In the genomic region with DNA sequence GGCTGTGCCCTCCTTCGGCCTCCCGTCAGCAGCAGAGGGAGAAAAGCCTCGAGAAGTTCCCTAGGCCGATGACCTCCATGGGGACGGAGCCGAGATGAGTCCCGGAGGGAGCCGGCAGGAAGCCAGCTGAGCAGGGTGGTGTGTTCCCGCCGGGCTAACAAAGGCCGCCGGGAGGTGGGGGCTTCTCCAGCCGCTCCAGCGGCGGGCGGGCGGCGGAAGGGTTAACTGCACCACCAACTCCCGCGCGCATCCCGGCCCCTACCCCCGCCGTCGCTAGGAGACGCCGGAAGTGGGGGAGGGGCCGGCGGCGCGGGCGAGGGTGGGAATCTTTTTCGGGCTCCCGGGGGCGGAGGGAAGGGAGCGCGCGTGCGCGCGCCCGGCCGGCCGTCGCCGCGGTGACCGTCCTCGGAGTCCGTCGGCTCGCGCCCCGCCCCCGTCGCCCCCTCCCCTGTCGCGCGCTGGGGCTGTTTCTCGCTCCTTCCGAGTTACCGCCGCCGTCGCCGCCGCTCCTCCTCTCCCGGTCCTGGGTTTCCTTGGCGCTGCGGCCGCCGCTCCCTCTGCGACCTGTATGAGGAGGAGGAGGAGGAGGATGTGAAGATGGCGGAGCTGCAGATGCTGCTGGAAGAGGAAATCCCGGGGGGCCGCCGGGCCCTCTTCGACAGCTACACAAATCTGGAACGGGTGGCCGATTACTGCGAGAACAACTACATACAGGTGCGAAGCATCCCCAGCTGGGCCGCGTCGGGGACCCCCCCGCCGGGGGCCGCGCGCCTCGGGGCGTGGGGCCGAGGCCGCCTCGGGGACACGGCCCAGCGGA, we compare ENCODE assay signal across 1 cellular context.
TF ChIP-seq lines count a peak whose summit lies in the region.

A gene (plus strand): TSS at position 477 of the 817 bp plus-strand sequence. CDS start 121 bp downstream, at position 598.

TF ChIP-seq in HEK293, 187 proteins besides CTCF, POLR2A, EP300 and RAD21 (continued from another document and continues in another):
- TF ChIP-seq, protein P1, sequence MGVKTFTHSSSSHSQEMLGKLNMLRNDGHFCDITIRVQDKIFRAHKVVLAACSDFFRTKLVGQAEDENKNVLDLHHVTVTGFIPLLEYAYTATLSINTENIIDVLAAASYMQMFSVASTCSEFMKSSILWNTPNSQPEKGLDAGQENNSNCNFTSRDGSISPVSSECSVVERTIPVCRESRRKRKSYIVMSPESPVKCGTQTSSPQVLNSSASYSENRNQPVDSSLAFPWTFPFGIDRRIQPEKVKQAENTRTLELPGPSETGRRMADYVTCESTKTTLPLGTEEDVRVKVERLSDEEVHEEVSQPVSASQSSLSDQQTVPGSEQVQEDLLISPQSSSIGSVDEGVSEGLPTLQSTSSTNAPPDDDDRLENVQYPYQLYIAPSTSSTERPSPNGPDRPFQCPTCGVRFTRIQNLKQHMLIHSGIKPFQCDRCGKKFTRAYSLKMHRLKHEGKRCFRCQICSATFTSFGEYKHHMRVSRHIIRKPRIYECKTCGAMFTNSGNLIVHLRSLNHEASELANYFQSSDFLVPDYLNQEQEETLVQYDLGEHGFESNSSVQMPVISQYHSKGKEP (tag by site-specific recombination; IDR thresholded peaks at IDR 0.05): 0 out of 2 replicates have a peak, but pooled peaks have one; percentile 11
- TF ChIP-seq ZFP41 (tag by site-specific recombination; IDR thresholded peaks at IDR 0.05; ENCODE audit: borderline replicate concordance) (no peak), ZNF660 (tag by site-specific recombination; IDR thresholded peaks at IDR 0.05) (peak; percentile 44; the same call in 1 of the 2 replicates), ZEB2 (tag by site-specific recombination; IDR thresholded peaks at IDR 0.05) (peak; percentile 68), KLF8 (tag by site-specific recombination; IDR thresholded peaks at IDR 0.05) (peak; percentile 51; the same call in 1 of the 2 replicates), ZBTB8A (tag by site-specific recombination; IDR thresholded peaks at IDR 0.05) (peak; percentile 54), ZSCAN30 (tag by site-specific recombination; IDR thresholded peaks at IDR 0.05) (peak; percentile 79), SP7 (tag by site-specific recombination; IDR thresholded peaks at IDR 0.05) (peak; percentile 50), ZNF777 (tag by site-specific recombination; IDR thresholded peaks at IDR 0.05; ENCODE audit: borderline replicate concordance) (no peak), MYNN (tag by site-specific recombination; IDR thresholded peaks at IDR 0.05; ENCODE audit: borderline replicate concordance) (no peak), MEIS1 (CRISPR knock-in tag; IDR thresholded peaks at IDR 0.05; ENCODE audit: borderline replicate concordance) (no peak), ZFP3 (tag by site-specific recombination; IDR thresholded peaks at IDR 0.05; ENCODE audit: low read depth) (no peak), MZF1 (tag by site-specific recombination; IDR thresholded peaks at IDR 0.05; ENCODE audit: borderline replicate concordance) (no peak), WT1 (tag by site-specific recombination; IDR thresholded peaks at IDR 0.05) (no peak), ZNF341 (tag by site-specific recombination; IDR thresholded peaks at IDR 0.05; ENCODE audit: low read depth) (peak; percentile 97), ZNF664 (tag by site-specific recombination; IDR thresholded peaks at IDR 0.05) (no peak), ZBTB48 (tag by site-specific recombination; IDR thresholded peaks at IDR 0.05) (peak; percentile 65; the same call in 1 of the 2 replicates), ZIC2 (tag by site-specific recombination; IDR thresholded peaks at IDR 0.05) (peak; percentile 63), ZNF529 (tag by site-specific recombination; IDR thresholded peaks at IDR 0.05; ENCODE audit: insufficient replicate concordance) (no peak), TRIM28 (IDR thresholded peaks at IDR 0.05; ENCODE audit: borderline replicate concordance, low read length) (peak; percentile 66; the same call in 1 of the 2 replicates), SP3 (tag by site-specific recombination; IDR thresholded peaks at IDR 0.05) (peak; percentile 58; the same call in 1 of the 2 replicates), SP2 (tag by site-specific recombination; IDR thresholded peaks at IDR 0.05) (peak; percentile 60), ZNF202 (tag by site-specific recombination; IDR thresholded peaks at IDR 0.05; ENCODE audit: borderline replicate concordance) (no peak)
- TF ChIP-seq, protein P2, sequence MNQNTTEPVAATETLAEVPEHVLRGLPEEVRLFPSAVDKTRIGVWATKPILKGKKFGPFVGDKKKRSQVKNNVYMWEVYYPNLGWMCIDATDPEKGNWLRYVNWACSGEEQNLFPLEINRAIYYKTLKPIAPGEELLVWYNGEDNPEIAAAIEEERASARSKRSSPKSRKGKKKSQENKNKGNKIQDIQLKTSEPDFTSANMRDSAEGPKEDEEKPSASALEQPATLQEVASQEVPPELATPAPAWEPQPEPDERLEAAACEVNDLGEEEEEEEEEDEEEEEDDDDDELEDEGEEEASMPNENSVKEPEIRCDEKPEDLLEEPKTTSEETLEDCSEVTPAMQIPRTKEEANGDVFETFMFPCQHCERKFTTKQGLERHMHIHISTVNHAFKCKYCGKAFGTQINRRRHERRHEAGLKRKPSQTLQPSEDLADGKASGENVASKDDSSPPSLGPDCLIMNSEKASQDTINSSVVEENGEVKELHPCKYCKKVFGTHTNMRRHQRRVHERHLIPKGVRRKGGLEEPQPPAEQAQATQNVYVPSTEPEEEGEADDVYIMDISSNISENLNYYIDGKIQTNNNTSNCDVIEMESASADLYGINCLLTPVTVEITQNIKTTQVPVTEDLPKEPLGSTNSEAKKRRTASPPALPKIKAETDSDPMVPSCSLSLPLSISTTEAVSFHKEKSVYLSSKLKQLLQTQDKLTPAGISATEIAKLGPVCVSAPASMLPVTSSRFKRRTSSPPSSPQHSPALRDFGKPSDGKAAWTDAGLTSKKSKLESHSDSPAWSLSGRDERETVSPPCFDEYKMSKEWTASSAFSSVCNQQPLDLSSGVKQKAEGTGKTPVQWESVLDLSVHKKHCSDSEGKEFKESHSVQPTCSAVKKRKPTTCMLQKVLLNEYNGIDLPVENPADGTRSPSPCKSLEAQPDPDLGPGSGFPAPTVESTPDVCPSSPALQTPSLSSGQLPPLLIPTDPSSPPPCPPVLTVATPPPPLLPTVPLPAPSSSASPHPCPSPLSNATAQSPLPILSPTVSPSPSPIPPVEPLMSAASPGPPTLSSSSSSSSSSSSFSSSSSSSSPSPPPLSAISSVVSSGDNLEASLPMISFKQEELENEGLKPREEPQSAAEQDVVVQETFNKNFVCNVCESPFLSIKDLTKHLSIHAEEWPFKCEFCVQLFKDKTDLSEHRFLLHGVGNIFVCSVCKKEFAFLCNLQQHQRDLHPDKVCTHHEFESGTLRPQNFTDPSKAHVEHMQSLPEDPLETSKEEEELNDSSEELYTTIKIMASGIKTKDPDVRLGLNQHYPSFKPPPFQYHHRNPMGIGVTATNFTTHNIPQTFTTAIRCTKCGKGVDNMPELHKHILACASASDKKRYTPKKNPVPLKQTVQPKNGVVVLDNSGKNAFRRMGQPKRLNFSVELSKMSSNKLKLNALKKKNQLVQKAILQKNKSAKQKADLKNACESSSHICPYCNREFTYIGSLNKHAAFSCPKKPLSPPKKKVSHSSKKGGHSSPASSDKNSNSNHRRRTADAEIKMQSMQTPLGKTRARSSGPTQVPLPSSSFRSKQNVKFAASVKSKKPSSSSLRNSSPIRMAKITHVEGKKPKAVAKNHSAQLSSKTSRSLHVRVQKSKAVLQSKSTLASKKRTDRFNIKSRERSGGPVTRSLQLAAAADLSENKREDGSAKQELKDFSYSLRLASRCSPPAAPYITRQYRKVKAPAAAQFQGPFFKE (tag by site-specific recombination; IDR thresholded peaks at IDR 0.05; ENCODE audit: borderline replicate concordance): no peak
- TF ChIP-seq, protein P3, sequence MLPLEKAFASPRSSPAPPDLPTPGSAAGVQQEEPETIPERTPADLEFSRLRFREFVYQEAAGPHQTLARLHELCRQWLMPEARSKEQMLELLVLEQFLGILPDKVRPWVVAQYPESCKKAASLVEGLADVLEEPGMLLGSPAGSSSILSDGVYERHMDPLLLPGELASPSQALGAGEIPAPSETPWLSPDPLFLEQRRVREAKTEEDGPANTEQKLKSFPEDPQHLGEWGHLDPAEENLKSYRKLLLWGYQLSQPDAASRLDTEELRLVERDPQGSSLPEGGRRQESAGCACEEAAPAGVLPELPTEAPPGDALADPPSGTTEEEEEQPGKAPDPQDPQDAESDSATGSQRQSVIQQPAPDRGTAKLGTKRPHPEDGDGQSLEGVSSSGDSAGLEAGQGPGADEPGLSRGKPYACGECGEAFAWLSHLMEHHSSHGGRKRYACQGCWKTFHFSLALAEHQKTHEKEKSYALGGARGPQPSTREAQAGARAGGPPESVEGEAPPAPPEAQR (tag by site-specific recombination; IDR thresholded peaks at IDR 0.05): no peak
- TF ChIP-seq, protein P4, sequence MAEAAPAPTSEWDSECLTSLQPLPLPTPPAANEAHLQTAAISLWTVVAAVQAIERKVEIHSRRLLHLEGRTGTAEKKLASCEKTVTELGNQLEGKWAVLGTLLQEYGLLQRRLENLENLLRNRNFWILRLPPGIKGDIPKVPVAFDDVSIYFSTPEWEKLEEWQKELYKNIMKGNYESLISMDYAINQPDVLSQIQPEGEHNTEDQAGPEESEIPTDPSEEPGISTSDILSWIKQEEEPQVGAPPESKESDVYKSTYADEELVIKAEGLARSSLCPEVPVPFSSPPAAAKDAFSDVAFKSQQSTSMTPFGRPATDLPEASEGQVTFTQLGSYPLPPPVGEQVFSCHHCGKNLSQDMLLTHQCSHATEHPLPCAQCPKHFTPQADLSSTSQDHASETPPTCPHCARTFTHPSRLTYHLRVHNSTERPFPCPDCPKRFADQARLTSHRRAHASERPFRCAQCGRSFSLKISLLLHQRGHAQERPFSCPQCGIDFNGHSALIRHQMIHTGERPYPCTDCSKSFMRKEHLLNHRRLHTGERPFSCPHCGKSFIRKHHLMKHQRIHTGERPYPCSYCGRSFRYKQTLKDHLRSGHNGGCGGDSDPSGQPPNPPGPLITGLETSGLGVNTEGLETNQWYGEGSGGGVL (tag by site-specific recombination; IDR thresholded peaks at IDR 0.05): peak; percentile 75
- TF ChIP-seq, protein P5, sequence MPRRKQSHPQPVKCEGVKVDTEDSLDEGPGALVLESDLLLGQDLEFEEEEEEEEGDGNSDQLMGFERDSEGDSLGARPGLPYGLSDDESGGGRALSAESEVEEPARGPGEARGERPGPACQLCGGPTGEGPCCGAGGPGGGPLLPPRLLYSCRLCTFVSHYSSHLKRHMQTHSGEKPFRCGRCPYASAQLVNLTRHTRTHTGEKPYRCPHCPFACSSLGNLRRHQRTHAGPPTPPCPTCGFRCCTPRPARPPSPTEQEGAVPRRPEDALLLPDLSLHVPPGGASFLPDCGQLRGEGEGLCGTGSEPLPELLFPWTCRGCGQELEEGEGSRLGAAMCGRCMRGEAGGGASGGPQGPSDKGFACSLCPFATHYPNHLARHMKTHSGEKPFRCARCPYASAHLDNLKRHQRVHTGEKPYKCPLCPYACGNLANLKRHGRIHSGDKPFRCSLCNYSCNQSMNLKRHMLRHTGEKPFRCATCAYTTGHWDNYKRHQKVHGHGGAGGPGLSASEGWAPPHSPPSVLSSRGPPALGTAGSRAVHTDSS (tag by site-specific recombination; IDR thresholded peaks at IDR 0.05): peak; percentile 84
- TF ChIP-seq, protein P6, sequence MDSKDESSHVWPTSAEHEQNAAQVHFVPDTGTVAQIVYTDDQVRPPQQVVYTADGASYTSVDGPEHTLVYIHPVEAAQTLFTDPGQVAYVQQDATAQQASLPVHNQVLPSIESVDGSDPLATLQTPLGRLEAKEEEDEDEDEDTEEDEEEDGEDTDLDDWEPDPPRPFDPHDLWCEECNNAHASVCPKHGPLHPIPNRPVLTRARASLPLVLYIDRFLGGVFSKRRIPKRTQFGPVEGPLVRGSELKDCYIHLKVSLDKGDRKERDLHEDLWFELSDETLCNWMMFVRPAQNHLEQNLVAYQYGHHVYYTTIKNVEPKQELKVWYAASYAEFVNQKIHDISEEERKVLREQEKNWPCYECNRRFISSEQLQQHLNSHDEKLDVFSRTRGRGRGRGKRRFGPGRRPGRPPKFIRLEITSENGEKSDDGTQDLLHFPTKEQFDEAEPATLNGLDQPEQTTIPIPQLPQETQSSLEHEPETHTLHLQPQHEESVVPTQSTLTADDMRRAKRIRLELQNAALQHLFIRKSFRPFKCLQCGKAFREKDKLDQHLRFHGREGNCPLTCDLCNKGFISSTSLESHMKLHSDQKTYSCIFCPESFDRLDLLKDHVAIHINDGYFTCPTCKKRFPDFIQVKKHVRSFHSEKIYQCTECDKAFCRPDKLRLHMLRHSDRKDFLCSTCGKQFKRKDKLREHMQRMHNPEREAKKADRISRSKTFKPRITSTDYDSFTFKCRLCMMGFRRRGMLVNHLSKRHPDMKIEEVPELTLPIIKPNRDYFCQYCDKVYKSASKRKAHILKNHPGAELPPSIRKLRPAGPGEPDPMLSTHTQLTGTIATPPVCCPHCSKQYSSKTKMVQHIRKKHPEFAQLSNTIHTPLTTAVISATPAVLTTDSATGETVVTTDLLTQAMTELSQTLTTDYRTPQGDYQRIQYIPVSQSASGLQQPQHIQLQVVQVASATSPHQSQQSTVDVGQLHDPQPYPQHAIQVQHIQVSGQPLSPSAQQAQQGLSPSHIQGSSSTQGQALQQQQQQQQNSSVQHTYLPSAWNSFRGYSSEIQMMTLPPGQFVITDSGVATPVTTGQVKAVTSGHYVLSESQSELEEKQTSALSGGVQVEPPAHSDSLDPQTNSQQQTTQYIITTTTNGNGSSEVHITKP (tag by site-specific recombination; IDR thresholded peaks at IDR 0.05): peak; percentile 84
- TF ChIP-seq, protein P7, sequence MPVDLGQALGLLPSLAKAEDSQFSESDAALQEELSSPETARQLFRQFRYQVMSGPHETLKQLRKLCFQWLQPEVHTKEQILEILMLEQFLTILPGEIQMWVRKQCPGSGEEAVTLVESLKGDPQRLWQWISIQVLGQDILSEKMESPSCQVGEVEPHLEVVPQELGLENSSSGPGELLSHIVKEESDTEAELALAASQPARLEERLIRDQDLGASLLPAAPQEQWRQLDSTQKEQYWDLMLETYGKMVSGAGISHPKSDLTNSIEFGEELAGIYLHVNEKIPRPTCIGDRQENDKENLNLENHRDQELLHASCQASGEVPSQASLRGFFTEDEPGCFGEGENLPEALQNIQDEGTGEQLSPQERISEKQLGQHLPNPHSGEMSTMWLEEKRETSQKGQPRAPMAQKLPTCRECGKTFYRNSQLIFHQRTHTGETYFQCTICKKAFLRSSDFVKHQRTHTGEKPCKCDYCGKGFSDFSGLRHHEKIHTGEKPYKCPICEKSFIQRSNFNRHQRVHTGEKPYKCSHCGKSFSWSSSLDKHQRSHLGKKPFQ (tag by site-specific recombination; IDR thresholded peaks at IDR 0.05): peak; percentile 63
- TF ChIP-seq, protein P8, sequence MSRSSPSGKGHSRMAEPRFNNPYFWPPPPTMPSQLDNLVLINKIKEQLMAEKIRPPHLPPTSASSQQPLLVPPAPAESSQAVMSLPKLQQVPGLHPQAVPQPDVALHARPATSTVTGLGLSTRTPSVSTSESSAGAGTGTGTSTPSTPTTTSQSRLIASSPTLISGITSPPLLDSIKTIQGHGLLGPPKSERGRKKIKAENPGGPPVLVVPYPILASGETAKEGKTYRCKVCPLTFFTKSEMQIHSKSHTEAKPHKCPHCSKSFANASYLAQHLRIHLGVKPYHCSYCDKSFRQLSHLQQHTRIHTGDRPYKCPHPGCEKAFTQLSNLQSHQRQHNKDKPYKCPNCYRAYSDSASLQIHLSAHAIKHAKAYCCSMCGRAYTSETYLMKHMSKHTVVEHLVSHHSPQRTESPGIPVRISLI (tag by site-specific recombination; IDR thresholded peaks at IDR 0.05): 0 out of 2 replicates have a peak, but pooled peaks have one; percentile 23
- TF ChIP-seq, protein P9, sequence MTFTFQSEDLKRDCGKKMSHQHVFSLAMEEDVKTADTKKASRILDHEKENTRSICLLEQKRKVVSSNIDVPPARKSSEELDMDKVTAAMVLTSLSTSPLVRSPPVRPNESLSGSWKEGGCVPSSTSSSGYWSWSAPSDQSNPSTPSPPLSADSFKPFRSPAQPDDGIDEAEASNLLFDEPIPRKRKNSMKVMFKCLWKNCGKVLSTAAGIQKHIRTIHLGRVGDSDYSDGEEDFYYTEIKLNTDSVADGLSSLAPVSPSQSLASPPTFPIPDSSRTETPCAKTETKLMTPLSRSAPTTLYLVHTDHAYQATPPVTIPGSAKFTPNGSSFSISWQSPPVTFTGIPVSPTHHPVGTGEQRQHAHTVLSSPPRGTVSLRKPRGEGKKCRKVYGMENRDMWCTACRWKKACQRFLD (tag by site-specific recombination; IDR thresholded peaks at IDR 0.05): no peak
